Comparison of ENCODE assay signal across 3 cellular contexts in genomic region chr12:117590386-117590785, GRCh38.
"Had no signal": no experiment of that assay in that cellular context is flagged by ENCODE, and none has a peak within 500 bp of the region (broad histone marks: within the 10 kb centered on the region; RNA-seq: fewer than 3 reads in every experiment).

No MANE protein-coding gene starts in this region.

- DNase-seq: GDM1, GF-D8 had no signal

- H3K4me3 ChIP-seq: GM12878 had no signal
